ENCODE assay signal across 12 cellular contexts in the genomic region with DNA sequence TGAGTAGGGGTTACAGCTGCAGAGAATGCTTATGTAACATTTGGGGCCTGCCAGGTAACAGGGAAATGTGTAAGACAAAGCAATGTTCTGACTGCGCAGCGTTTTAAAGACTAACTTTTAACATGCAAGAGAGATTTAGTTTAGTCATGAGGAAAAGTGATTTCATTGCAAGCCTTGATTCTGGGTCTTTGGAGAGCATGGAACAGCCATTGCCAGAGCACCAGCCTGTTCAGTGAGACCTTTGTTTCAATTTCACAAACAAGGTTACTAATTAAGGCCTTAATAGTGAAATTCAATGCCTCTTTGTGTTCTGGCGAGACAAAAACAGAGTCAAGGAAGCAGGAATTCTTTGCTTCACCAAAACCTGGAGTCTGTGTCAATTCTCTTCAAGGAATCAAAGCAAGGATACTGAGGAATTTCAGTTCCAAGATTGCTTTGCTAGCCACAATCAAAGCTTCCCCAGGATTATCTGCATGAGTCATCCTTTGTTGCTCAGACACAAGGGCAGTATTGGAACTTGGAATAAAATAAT.
DNase-seq lines count a peak whose midpoint lies in the region; FAIRE-seq and TF ChIP-seq lines count a peak whose summit lies in the region.
"Had no signal": no experiment of that assay in that cellular context is flagged by ENCODE, and none has a peak within 500 bp of the region (broad histone marks: within the 10 kb centered on the region; RNA-seq: fewer than 3 reads in every experiment).

No MANE protein-coding gene starts in this region.

- H3K4me1 ChIP-seq in MM.1S (ENCODE audit: low read length) = no peaks in the 10 kb centered on the region

- TF ChIP-seq POLR2A in erythroblast (IDR thresholded peaks at IDR 0.05; ENCODE audit: low read length) = no peak

- H3K9me3 ChIP-seq in MM.1S (replicated peaks; ENCODE audit: insufficient read depth, low read length) = no peaks in the 10 kb centered on the region

- no peak for FAIRE-seq in GM19239 (lab: Jason Lieb, UNC)

- CTCF ChIA-PET in RWPE1 (lab: Yijun Ruan, JAX) = interaction anchor here (0.7 kb wide), 1 partner anchor 61 kb away, joined by 3 read pairs; no protein-coding TSS in a partner anchor

- no peaks in the 10 kb centered on the region for H3K36me3 ChIP-seq in MM.1S (replicated peaks; ENCODE audit: insufficient read depth, low read length)

- no peak overlapping the region for H3K9ac ChIP-seq in MM.1S (ENCODE audit: low read length)

- no peaks in the 10 kb centered on the region for H3K9me2 ChIP-seq in MM.1S (replicated peaks; ENCODE audit: insufficient read depth, low read length)

- H3K27ac ChIP-seq in RWPE1 (no peak overlapping the region), MM.1S (ENCODE audit: low read length) (no peak overlapping the region)

- no peaks in the 10 kb centered on the region for H3K27me3 ChIP-seq in MM.1S (replicated peaks; ENCODE audit: insufficient read depth, low read length)

- POLR2A ChIA-PET in RWPE1 (lab: Yijun Ruan, JAX; ENCODE audit: low non-redundant PET) = no interaction called here

- H2AFZ ChIP-seq in MM.1S (ENCODE audit: low read length) = no peak overlapping the region

- TF ChIP-seq CTCF in RWPE1 (conservative IDR thresholded peaks at IDR 0.05; ENCODE audit: low read depth) = no peak
- TF ChIP-seq CTCF in fibroblast of mammary gland (conservative IDR thresholded peaks at IDR 0.05; ENCODE audit: control insufficient read depth, insufficient read depth, low read depth, low read length) = no peak
- no peak for TF ChIP-seq CTCF in MM.1S (IDR thresholded peaks at IDR 0.05; ENCODE audit: low read length)

- no peak overlapping the region for H3K4me2 ChIP-seq in MM.1S (ENCODE audit: low read depth, low read length)

- no peaks in the 10 kb centered on the region for H4K20me1 ChIP-seq in MM.1S (ENCODE audit: insufficient read depth, low read length)

- DNase-seq in COLO829 (ENCODE audit: low spot score) (peak; percentile 28), RWPE1 (ENCODE audit: low spot score) (peak; percentile 39), fibroblast of mammary gland (ENCODE audit: low read depth) (peak; percentile 36), pons (ENCODE audit: low spot score) (peak; percentile 89), MM.1S (no peak), GM19239 (ENCODE audit: insufficient read length, low spot score) (no peak), erythroblast (lab: John Stamatoyannopoulos, UW) (no peak)
- no peak for DNase-seq in activated effector memory CD4-positive, alpha-beta T cell treated with Interleukin-2 at 50 U/mL for 16 hours
- DNase-seq: activated CD4-positive, alpha-beta T cell treated with anti-CD3 and anti-CD28 coated beads, Interleukin-2, amount 10 ng/mL, durations not matched to agents 24 days and 14 days; activated naive CD4-positive, alpha-beta T cell treated with anti-CD3 and anti-CD28 coated beads for 36 hours; NCI-H2081; Right ventricle myocardium superior had no signal

- H3F3A ChIP-seq in MM.1S (ENCODE audit: insufficient read depth, low read length) = no peaks in the 10 kb centered on the region

- H3K79me2 ChIP-seq in MM.1S (ENCODE audit: low read length) = no peaks in the 10 kb centered on the region

- no peak overlapping the region for H3K4me3 ChIP-seq in fibroblast of mammary gland (ENCODE audit: control insufficient read depth, low read depth, low read length)
- H3K4me3 ChIP-seq in MM.1S (ENCODE audit: low read length) = no peak overlapping the region

Comparison
In these comparisons a context has a peak if more than half of its experiments do, and no peak if none do; other contexts are left out.
1. DNase-seq: peak in COLO829 (single experiment), RWPE1 (single experiment), fibroblast of mammary gland (single experiment) and pons (single experiment); none in MM.1S (single experiment), activated effector memory CD4-positive, alpha-beta T cell treated with Interleukin-2 at 50 U/mL for 16 hours (single experiment), GM19239 (single experiment) and erythroblast (0 of 2).